ENCODE assay signal across 10 cellular contexts in genomic region chr3:46559030-46559704, GRCh38. TPM values are rescaled to one million over a fixed set of nuclear protein-coding genes. Genes with fewer than 3 reads are reported as not detected.
DNase-seq lines count a peak whose midpoint lies in the region; ATAC-seq and TF ChIP-seq lines count a peak whose summit lies in the region.
"Had no signal": no experiment of that assay in that cellular context is flagged by ENCODE, and none has a peak within 500 bp of the region (broad histone marks: within the 10 kb centered on the region; RNA-seq: fewer than 3 reads in every experiment).

No MANE protein-coding gene starts in this region.

- no peak for ATAC-seq in stimulated activated naive CD8-positive, alpha-beta T cell treated with anti-CD3 and anti-CD28 coated beads, Interleukin-15, amount 100 ng/mL, for 72 hours
- no peak for ATAC-seq in stimulated activated naive CD8-positive, alpha-beta T cell treated with anti-CD3 and anti-CD28 coated beads, Interleukin-15, Interleukin-2, amounts not matched to agents 100 U/mL and 50 U/mL, for 24 hours
- ATAC-seq in activated CD8-positive, alpha-beta T cell treated with anti-CD3 and anti-CD28 coated beads for 36 hours, result no peak
- no peak for ATAC-seq in GM19467 (IDR thresholded peaks at IDR 0.05; ENCODE audit: unreplicated experiment)

- peaks cover 4% of the 10 kb centered on the region for H3K79me1 ChIP-seq in mesendoderm (ENCODE audit: low read length)

- POLR2A ChIA-PET in activated CD8-positive, alpha-beta T cell treated with anti-CD3 and anti-CD28 coated beads for 36 hours (lab: Charles Lee), result interaction anchor here (0.8 to 1.4 kb wide), 3 partner anchors 20 to 78 kb away, joined by 3 to 4 read pairs (median 4); no protein-coding TSS in a partner anchor

- peak overlapping the region; percentile 5 for H3K27ac ChIP-seq in mesendoderm (ENCODE audit: low read depth, low read length)
- H3K27ac ChIP-seq: prostate gland had no signal

- no peak overlapping the region for H3K18ac ChIP-seq in mesendoderm (ENCODE audit: low read length)

- no peaks in the 10 kb centered on the region for H3K36me3 Mint-ChIP-seq in activated CD8-positive, alpha-beta T cell treated with anti-CD3 and anti-CD28 coated beads for 36 hours (ENCODE audit: low read depth)

- peaks cover 2% of the 10 kb centered on the region for H3K36me3 ChIP-seq in mesendoderm (ENCODE audit: control insufficient read depth, insufficient read depth, low read length)
- H3K36me3 ChIP-seq: prostate gland had no signal

- H3K56ac ChIP-seq in mesendoderm (ENCODE audit: low read length), result peak overlapping the region; percentile 57

- H3K27me3 ChIP-seq in mesendoderm (ENCODE audit: insufficient read depth, low read length, poor library complexity), result no peaks in the 10 kb centered on the region

- no peak overlapping the region for H3K4me3 ChIP-seq in mesendoderm (ENCODE audit: low read length)

- WGBS in mesendoderm (ENCODE audit: extremely low coverage, insufficient coverage, low lambda C conversion rate), result no CpG with 5 or more reads among the region's 4 CpGs

- intact Hi-C loops in activated CD8-positive, alpha-beta T cell treated with anti-CD3 and anti-CD28 coated beads for 36 hours (cut with micrococcal nuclease), result loop anchor here (5.0 kb wide), 1 partner anchor 72 kb away; no protein-coding TSS in a partner anchor

- H3K4me1 Mint-ChIP-seq in stimulated activated naive CD8-positive, alpha-beta T cell treated with anti-CD3 and anti-CD28 coated beads, Interleukin-15, amount 100 ng/mL, for 72 hours, result peaks cover 14% of the 10 kb centered on the region
- peaks cover 13% of the 10 kb centered on the region for H3K4me1 Mint-ChIP-seq in activated CD8-positive, alpha-beta T cell treated with anti-CD3 and anti-CD28 coated beads for 36 hours (ENCODE audit: low read depth)

- no peak overlapping the region for H2BK120ac ChIP-seq in mesendoderm (ENCODE audit: low read depth, low read length)

- peak overlapping the region; percentile 65 for H2AK5ac ChIP-seq in mesendoderm (ENCODE audit: low read length)

- H3K9ac ChIP-seq in mesendoderm (ENCODE audit: low read length), result peak overlapping the region; percentile 19

- peaks cover 28% of the 10 kb centered on the region for H3K27me3 Mint-ChIP-seq in stimulated activated naive CD8-positive, alpha-beta T cell treated with anti-CD3 and anti-CD28 coated beads, Interleukin-15, amount 100 ng/mL, for 72 hours
- H3K27me3 Mint-ChIP-seq in activated CD8-positive, alpha-beta T cell treated with anti-CD3 and anti-CD28 coated beads for 36 hours, result peaks cover 2% of the 10 kb centered on the region

- no peak overlapping the region for H3K27ac Mint-ChIP-seq in stimulated activated naive CD8-positive, alpha-beta T cell treated with anti-CD3 and anti-CD28 coated beads, Interleukin-15, amount 100 ng/mL, for 72 hours
- H3K27ac Mint-ChIP-seq in activated CD8-positive, alpha-beta T cell treated with anti-CD3 and anti-CD28 coated beads for 36 hours, result no peak overlapping the region

- H3K4me3 Mint-ChIP-seq in stimulated activated naive CD8-positive, alpha-beta T cell treated with anti-CD3 and anti-CD28 coated beads, Interleukin-15, amount 100 ng/mL, for 72 hours, result peak overlapping the region; percentile 83 to 85
- H3K4me3 Mint-ChIP-seq in activated CD8-positive, alpha-beta T cell treated with anti-CD3 and anti-CD28 coated beads for 36 hours, result peak overlapping the region; percentile 63

- CTCF ChIA-PET in activated CD8-positive, alpha-beta T cell treated with anti-CD3 and anti-CD28 coated beads for 36 hours (lab: Charles Lee), result interaction anchor here (0.6 to 7.6 kb wide), 19 partner anchors 9 to 150 kb away, joined by 3 to 150 read pairs (median 5); partner anchors contain the start of gene RTP3

- H3K9me3 Mint-ChIP-seq in stimulated activated naive CD8-positive, alpha-beta T cell treated with anti-CD3 and anti-CD28 coated beads, Interleukin-15, amount 100 ng/mL, for 72 hours, result no peaks in the 10 kb centered on the region
- H3K9me3 Mint-ChIP-seq in activated CD8-positive, alpha-beta T cell treated with anti-CD3 and anti-CD28 coated beads for 36 hours, result peaks cover 2% of the 10 kb centered on the region

- peak overlapping the region; percentile 80 for H2BK15ac ChIP-seq in mesendoderm (replicated peaks; ENCODE audit: low read depth)

- H3K79me2 ChIP-seq in mesendoderm (ENCODE audit: control insufficient read depth, insufficient read depth, low read length), result no peaks in the 10 kb centered on the region

- peaks cover 7% of the 10 kb centered on the region for H3K4me1 ChIP-seq in mesendoderm (ENCODE audit: control insufficient read depth, low read depth, low read length)
- H3K4me1 ChIP-seq: prostate gland had no signal

- H3K4ac ChIP-seq in mesendoderm (ENCODE audit: low read depth, low read length), result peak overlapping the region; percentile 64

- H2BK5ac ChIP-seq in mesendoderm (ENCODE audit: low read length), result no peak overlapping the region

- no peak overlapping the region for H4K8ac ChIP-seq in mesendoderm (ENCODE audit: low read depth, low read length)

- no peak overlapping the region for H3K23ac ChIP-seq in mesendoderm (ENCODE audit: low read length)

- no peak overlapping the region for H3K4me2 ChIP-seq in mesendoderm (ENCODE audit: low read length)

- DNase-seq in stimulated activated naive CD8-positive, alpha-beta T cell treated with anti-CD3 and anti-CD28 coated beads, Interleukin-15, amount 100 ng/mL, for 72 hours, result no peak
- no peak for DNase-seq in stimulated activated naive CD8-positive, alpha-beta T cell treated with anti-CD3 and anti-CD28 coated beads, Interleukin-15, Interleukin-2, amounts not matched to agents 100 U/mL and 50 U/mL, for 24 hours
- DNase-seq in activated CD8-positive, alpha-beta T cell treated with anti-CD3 and anti-CD28 coated beads for 36 hours, result no peak
- DNase-seq in mesendoderm, result no peak
- DNase-seq in NCI-H226, result no peak
- DNase-seq in dermis blood vessel endothelial cell, result no peak
- no peak for DNase-seq in AML-193 (lab: John Stamatoyannopoulos, UW)

- no peak for TF ChIP-seq CTCF in activated CD8-positive, alpha-beta T cell treated with anti-CD3 and anti-CD28 coated beads for 36 hours (IDR thresholded peaks at IDR 0.05)

- no peak overlapping the region for H4K5ac ChIP-seq in mesendoderm (ENCODE audit: low read length)

RNA-seq across cellular contexts. Expression of gene LRRC2, which starts 6.9 kb away (rescaled TPM):
- not detected for total RNA-seq in activated CD8-positive, alpha-beta T cell treated with anti-CD3 and anti-CD28 coated beads for 36 hours
- polyA plus RNA-seq in mesendoderm (2013, experiment 1 of 2), result 3.4 TPM
- 3.4 TPM for polyA plus RNA-seq in mesendoderm (2013, experiment 2 of 2)
- total RNA-seq in dermis blood vessel endothelial cell, result under 0.01 and 0.09 TPM in 2 replicates

RNA-seq across cellular contexts. Expression of gene FAM240A, which starts 53.2 kb away (rescaled TPM):
- not detected for total RNA-seq in activated CD8-positive, alpha-beta T cell treated with anti-CD3 and anti-CD28 coated beads for 36 hours
- polyA plus RNA-seq in mesendoderm (2013, experiment 1 of 2), result 0.07 TPM
- 0.07 TPM for polyA plus RNA-seq in mesendoderm (2013, experiment 2 of 2)
- total RNA-seq in dermis blood vessel endothelial cell, result not detected in 2 replicates
- total RNA-seq: cerebellum had no signal
